ENCODE assay signal across 9 cellular contexts in genomic region chr21:43731891-43732711, GRCh38. TPM values are rescaled to one million over a fixed set of nuclear protein-coding genes. Genes with fewer than 3 reads are reported as not detected.
DNase-seq lines count a peak whose midpoint lies in the region; ATAC-seq and TF ChIP-seq lines count a peak whose summit lies in the region.
"Had no signal": no experiment of that assay in that cellular context is flagged by ENCODE, and none has a peak within 500 bp of the region (broad histone marks: within the 10 kb centered on the region; RNA-seq: fewer than 3 reads in every experiment).

No MANE protein-coding gene starts in this region.

- H3K9me3 ChIP-seq in neutrophil = no peaks in the 10 kb centered on the region

- peaks cover 36 to 48% of the 10 kb centered on the region in 2 donors for H3K4me1 Mint-ChIP-seq in effector memory CD8-positive, alpha-beta T cell (ENCODE audit: low read depth in 2 of 2)
- peaks cover 25% of the 10 kb centered on the region for H3K4me1 Mint-ChIP-seq in glutamatergic neuron (ENCODE audit: low read depth, unreplicated experiment)

- ATAC-seq in effector memory CD8-positive, alpha-beta T cell (replicated peaks) = no peak
- ATAC-seq in HG02678 (IDR thresholded peaks at IDR 0.05; ENCODE audit: unreplicated experiment) (no peak), HG02938 (IDR thresholded peaks at IDR 0.05; ENCODE audit: unreplicated experiment) (no peak)

- peak overlapping the region; percentile 94 for H3K27ac ChIP-seq in neutrophil

- H3K27me3 ChIP-seq in neutrophil = no peaks in the 10 kb centered on the region

- peaks cover 42% of the 10 kb centered on the region for H3K36me3 ChIP-seq in neutrophil

- DNase-seq in ACHN (peak; percentile 76), NCI-H446 treated with DMSO at 0.1 percent for 48 hours (lab: John Stamatoyannopoulos, UW) (peak; percentile 94), glutamatergic neuron (no peak), NCI-H1092 (lab: John Stamatoyannopoulos, UW) (no peak)
- no peak for DNase-seq in effector memory CD8-positive, alpha-beta T cell
- DNase-seq: activated CD4-positive, alpha-beta memory T cell treated with anti-CD3 and anti-CD28 coated beads, Interleukin-2, amount 10 ng/mL, durations not matched to agents 7 days and 5 days had no signal

- in situ Hi-C loops in ACHN (cut with HindIII; ENCODE audit: low pct_ligation_motif_present, low pct_unique_long_range_greater_than_20kb, low sequenced_read_pairs) = no loop called here

- H3K36me3 Mint-ChIP-seq in effector memory CD8-positive, alpha-beta T cell (ENCODE audit: insufficient read depth) = peaks cover 28% of the 10 kb centered on the region
- no peaks in the 10 kb centered on the region for H3K36me3 Mint-ChIP-seq in glutamatergic neuron (ENCODE audit: unreplicated experiment)

- peak overlapping the region; percentile 83 to 86 for H3K27ac Mint-ChIP-seq in effector memory CD8-positive, alpha-beta T cell
- H3K27ac Mint-ChIP-seq in glutamatergic neuron (ENCODE audit: unreplicated experiment) = no peak overlapping the region
- H3K27ac Mint-ChIP-seq: activated CD4-positive, alpha-beta memory T cell treated with anti-CD3 and anti-CD28 coated beads, Interleukin-2, amount 10 ng/mL, durations not matched to agents 7 days and 5 days had no signal

- no peaks in the 10 kb centered on the region for H3K27me3 Mint-ChIP-seq in effector memory CD8-positive, alpha-beta T cell
- H3K27me3 Mint-ChIP-seq in glutamatergic neuron (ENCODE audit: unreplicated experiment) = peaks cover 8% of the 10 kb centered on the region
- H3K27me3 Mint-ChIP-seq: activated CD4-positive, alpha-beta memory T cell treated with anti-CD3 and anti-CD28 coated beads, Interleukin-2, amount 10 ng/mL, durations not matched to agents 7 days and 5 days had no signal

- H3K4me3 Mint-ChIP-seq in effector memory CD8-positive, alpha-beta T cell = no peak overlapping the region
- no peak overlapping the region for H3K4me3 Mint-ChIP-seq in glutamatergic neuron (ENCODE audit: unreplicated experiment)
- H3K4me3 Mint-ChIP-seq: activated CD4-positive, alpha-beta memory T cell treated with anti-CD3 and anti-CD28 coated beads, Interleukin-2, amount 10 ng/mL, durations not matched to agents 7 days and 5 days had no signal

- no peak for TF ChIP-seq CTCF in neutrophil (IDR thresholded peaks at IDR 0.05)
- TF ChIP-seq CTCF in glutamatergic neuron (IDR thresholded peaks at IDR 0.05; ENCODE audit: partially characterized antibody, unreplicated experiment) = no peak

- H3K9me3 Mint-ChIP-seq in effector memory CD8-positive, alpha-beta T cell = no peaks in the 10 kb centered on the region
- H3K9me3 Mint-ChIP-seq in glutamatergic neuron (ENCODE audit: unreplicated experiment) = peaks cover 11% of the 10 kb centered on the region
- H3K9me3 Mint-ChIP-seq: activated CD4-positive, alpha-beta memory T cell treated with anti-CD3 and anti-CD28 coated beads, Interleukin-2, amount 10 ng/mL, durations not matched to agents 7 days and 5 days had no signal

- H3K4me1 ChIP-seq in neutrophil (ENCODE audit: control insufficient read depth in 1 of 2, insufficient read depth in 1 of 2, low read depth in 1 of 2, low read length in 1 of 2) = peaks cover 69 to 75% of the 10 kb centered on the region in 2 experiments

- no peak overlapping the region for H3K4me3 ChIP-seq in neutrophil (ENCODE audit: low read depth in 1 of 2, low read length in 1 of 2)

RNA-seq across cellular contexts. Expression of gene PDXK, which starts 13.2 kb away (rescaled TPM):
- 63.8 TPM for total RNA-seq in glutamatergic neuron (ENCODE audit: unreplicated experiment)

RNA-seq across cellular contexts. Expression of gene CSTB, which starts 44.0 kb away (rescaled TPM):
- 32.7 TPM for total RNA-seq in glutamatergic neuron (ENCODE audit: unreplicated experiment)

RNA-seq across cellular contexts. Expression of gene RRP1, which starts 57.3 kb away (rescaled TPM):
- 26.2 TPM for total RNA-seq in glutamatergic neuron (ENCODE audit: unreplicated experiment)

Comparison
In these comparisons a context has a peak if more than half of its experiments do, and no peak if none do; other contexts are left out.
1. DNase-seq: peak in ACHN (single experiment) and NCI-H446 treated with DMSO at 0.1 percent for 48 hours (single experiment); none in effector memory CD8-positive, alpha-beta T cell (0 of 3), glutamatergic neuron (single experiment) and NCI-H1092 (single experiment).